In genomic region chr17:81428521-81428920, GRCh38 we compare ENCODE assay signal across 19 cellular contexts. TPM values are rescaled to one million over a fixed set of nuclear protein-coding genes. Genes with fewer than 3 reads are reported as not detected.
A peak's percentile ranks its signal among the peaks of the same experiment; 100 is the strongest.
DNase-seq lines count a peak whose midpoint lies in the region; ATAC-seq and TF ChIP-seq lines count a peak whose summit lies in the region.
"Had no signal": no experiment of that assay in that cellular context is flagged by ENCODE, and none has a peak within 500 bp of the region (broad histone marks: within the 10 kb centered on the region; RNA-seq: fewer than 3 reads in every experiment).

No MANE protein-coding gene starts in this region.

- H3K27ac Mint-ChIP-seq in naive thymus-derived CD4-positive, alpha-beta T cell = no peak overlapping the region
- no peak overlapping the region for H3K27ac Mint-ChIP-seq in stimulated activated memory B cell treated with anti-CD40 and anti-IgM and Interleukin-4, amounts not matched to agents 10 μg/mL and 1 μg/mL and 100 μg/mL, for 72 hours
- H3K27ac Mint-ChIP-seq: effector memory CD8-positive, alpha-beta T cell had no signal

- POLR2A ChIA-PET in A673 (lab: Charles Lee; ENCODE audit: low non-redundant PET) = no interaction called here
- POLR2A ChIA-PET in naive thymus-derived CD4-positive, alpha-beta T cell (lab: Charles Lee) = no interaction called here

- H3K9ac ChIP-seq in Loucy (ENCODE audit: low read depth, low read length, poor library complexity, severe bottlenecking) = peak overlapping the region; percentile 71

- BruUV-seq in A673 (replicated peaks; lab: Mats Ljungman, UMichigan) = no TSS peak

- DNase-seq in A673 (ENCODE audit: low spot score) = no peak
- DNase-seq in ascending aorta (ENCODE audit: low spot score in 2 of 2) = no peak
- no peak for DNase-seq in naive thymus-derived CD4-positive, alpha-beta T cell
- DNase-seq in NCI-H526 (lab: John Stamatoyannopoulos, UW) = no peak
- DNase-seq: activated CD4-positive, alpha-beta T cell treated with anti-CD3 and anti-CD28 coated beads for 4 hours; activated effector memory CD4-positive, alpha-beta T cell treated with anti-CD3 and anti-CD28 coated beads, Interleukin-2, amount 50 U/mL, for 16 hours; CD8-positive, alpha-beta memory T cell; central memory CD4-positive, alpha-beta T cell; islet precursor cell; stimulated activated CD4-positive, alpha-beta T cell treated with anti-CD3 and anti-CD28 coated beads, Interleukin-4, amount 100 ng/mL, for 1 hour had no signal

- no peaks in the 10 kb centered on the region for H3K9me3 Mint-ChIP-seq in naive thymus-derived CD4-positive, alpha-beta T cell
- no peaks in the 10 kb centered on the region for H3K9me3 Mint-ChIP-seq in stimulated activated memory B cell treated with anti-CD40 and anti-IgM and Interleukin-4, amounts not matched to agents 10 μg/mL and 1 μg/mL and 100 μg/mL, for 72 hours
- H3K9me3 Mint-ChIP-seq: CD8-positive, alpha-beta memory T cell; effector memory CD8-positive, alpha-beta T cell had no signal

- no peak overlapping the region for H2AFZ ChIP-seq in Loucy (ENCODE audit: low read length)
- H2AFZ ChIP-seq: hepatocyte had no signal

- H3K27me3 ChIP-seq in A673 (replicated peaks; ENCODE audit: insufficient read depth, low read depth, low read length, poor library complexity) (no peaks in the 10 kb centered on the region), Loucy (ENCODE audit: insufficient read depth, low read length, poor library complexity, severe bottlenecking) (no peaks in the 10 kb centered on the region), ascending aorta (no peaks in the 10 kb centered on the region)
- H3K27me3 ChIP-seq in naive thymus-derived CD4-positive, alpha-beta T cell (ENCODE audit: control insufficient read depth in 2 of 2, insufficient read depth in 2 of 2, low read length in 2 of 2) = peaks cover 6 to 14% of the 10 kb centered on the region in 2 donors
- H3K27me3 ChIP-seq: adrenal gland, hepatocyte had no signal

- H3F3A ChIP-seq in Loucy (ENCODE audit: low read depth) = peaks cover 12% of the 10 kb centered on the region

- TF ChIP-seq CTCF in A673 (conservative IDR thresholded peaks at IDR 0.05; ENCODE audit: low read depth, low read length) = no peak
- TF ChIP-seq CTCF in Loucy (conservative IDR thresholded peaks at IDR 0.05; ENCODE audit: low read length) = no peak
- TF ChIP-seq CTCF in ascending aorta (IDR thresholded peaks at IDR 0.05) = no peak

- peak overlapping the region in 4 of 10 donors; percentile 17 to 69 (median 43) for H3K4me3 Mint-ChIP-seq in naive thymus-derived CD4-positive, alpha-beta T cell
- H3K4me3 Mint-ChIP-seq in stimulated activated memory B cell treated with anti-CD40 and anti-IgM and Interleukin-4, amounts not matched to agents 10 μg/mL and 1 μg/mL and 100 μg/mL, for 72 hours = no peak overlapping the region

- no peaks in the 10 kb centered on the region for H3K36me3 ChIP-seq in A673 (ENCODE audit: insufficient read depth, low read length, poor library complexity, severe bottlenecking)
- H3K36me3 ChIP-seq in Loucy (ENCODE audit: insufficient read depth, low read length) = peaks cover 8% of the 10 kb centered on the region; the same call in 1 of the 2 replicates
- no peaks in the 10 kb centered on the region for H3K36me3 ChIP-seq in ascending aorta
- H3K36me3 ChIP-seq in naive thymus-derived CD4-positive, alpha-beta T cell (ENCODE audit: control insufficient read depth in 2 of 3, insufficient read depth in 3 of 3, low read length in 3 of 3) = no peaks in the 10 kb centered on the region
- H3K36me3 ChIP-seq: adrenal gland, HAP-1 had no signal

- H4K20me1 ChIP-seq in Loucy (ENCODE audit: insufficient read depth, low read length, poor library complexity, severe bottlenecking) = peaks cover 24% of the 10 kb centered on the region

- ATAC-seq in naive thymus-derived CD4-positive, alpha-beta T cell = peak; percentile 15
- no peak for ATAC-seq in HG03135 (IDR thresholded peaks at IDR 0.05; ENCODE audit: unreplicated experiment)
- ATAC-seq in stimulated activated memory B cell treated with anti-CD40 and anti-IgM and Interleukin-4, amounts not matched to agents 10 μg/mL and 1 μg/mL and 100 μg/mL, for 72 hours = no peak
- no peak for ATAC-seq in HG02938 (IDR thresholded peaks at IDR 0.05; ENCODE audit: unreplicated experiment)
- ATAC-seq: K562 had no signal

- H3K27ac ChIP-seq in A673 (ENCODE audit: low read depth, low read length, poor library complexity, severe bottlenecking) (peak overlapping the region; percentile 65), ascending aorta (peak overlapping the region; percentile 70 to 75)
- H3K27ac ChIP-seq in naive thymus-derived CD4-positive, alpha-beta T cell (ENCODE audit: low read depth, low read length) = no peak overlapping the region
- H3K27ac ChIP-seq: hepatocyte had no signal

- intact Hi-C loops in A673 (cut with micrococcal nuclease; ENCODE audit: unreplicated experiment) (no loop called here), ascending aorta (cut with DNase I) (loop anchor here (2.0 to 5.0 kb wide), 2 partner anchors 52 to 169 kb away; no protein-coding TSS in a partner anchor)
- intact Hi-C loops in naive thymus-derived CD4-positive, alpha-beta T cell (cut with micrococcal nuclease) = no loop called here

- no peaks in the 10 kb centered on the region for H3K9me2 ChIP-seq in Loucy (replicated peaks; ENCODE audit: low read depth, low read length)

- peak overlapping the region; percentile 20 for H3K4me2 ChIP-seq in Loucy (ENCODE audit: low read depth, low read length, poor library complexity, severe bottlenecking)

- peaks cover 42% of the 10 kb centered on the region for H3K4me1 ChIP-seq in A673 (ENCODE audit: insufficient read depth, low read length, poor library complexity, severe bottlenecking)
- peaks cover 22% of the 10 kb centered on the region for H3K4me1 ChIP-seq in Loucy (ENCODE audit: insufficient read depth, low read length, poor library complexity, severe bottlenecking)
- H3K4me1 ChIP-seq in ascending aorta = peaks cover 33 to 51% of the 10 kb centered on the region in 2 donors
- H3K4me1 ChIP-seq in naive thymus-derived CD4-positive, alpha-beta T cell (ENCODE audit: control insufficient read depth in 2 of 2, insufficient read depth in 2 of 2, low read length in 2 of 2) = peaks cover 0 to 25% of the 10 kb centered on the region in 2 donors
- H3K4me1 ChIP-seq: HAP-1 had no signal

- no peak overlapping the region for H3K4me3 ChIP-seq in A673 (ENCODE audit: low read depth, low read length, poor library complexity, severe bottlenecking)
- H3K4me3 ChIP-seq in Loucy (ENCODE audit: low read length, poor library complexity, severe bottlenecking) = no peak overlapping the region
- peak overlapping the region; percentile 19 to 50 for H3K4me3 ChIP-seq in ascending aorta
- no peak overlapping the region for H3K4me3 ChIP-seq in naive thymus-derived CD4-positive, alpha-beta T cell (ENCODE audit: low read length)
- H3K4me3 ChIP-seq: adrenal gland, HAP-1, hepatocyte, K562 had no signal

- H3K27me3 Mint-ChIP-seq in naive thymus-derived CD4-positive, alpha-beta T cell = peaks cover 4 to 15% (median 9%) of the 10 kb centered on the region in 5 donors
- peaks cover 41% of the 10 kb centered on the region for H3K27me3 Mint-ChIP-seq in stimulated activated memory B cell treated with anti-CD40 and anti-IgM and Interleukin-4, amounts not matched to agents 10 μg/mL and 1 μg/mL and 100 μg/mL, for 72 hours

- no peaks in the 10 kb centered on the region for H3K36me3 Mint-ChIP-seq in naive thymus-derived CD4-positive, alpha-beta T cell
- H3K36me3 Mint-ChIP-seq in stimulated activated memory B cell treated with anti-CD40 and anti-IgM and Interleukin-4, amounts not matched to agents 10 μg/mL and 1 μg/mL and 100 μg/mL, for 72 hours = no peaks in the 10 kb centered on the region
- H3K36me3 Mint-ChIP-seq: CD8-positive, alpha-beta memory T cell had no signal

- CTCF ChIA-PET in A673 (lab: Charles Lee) = no interaction called here
- CTCF ChIA-PET in naive thymus-derived CD4-positive, alpha-beta T cell (lab: Charles Lee) = interaction anchor here (1.0 kb wide), 1 partner anchor 137 kb away, joined by 3 read pairs; no protein-coding TSS in a partner anchor

- H3K4me1 Mint-ChIP-seq in naive thymus-derived CD4-positive, alpha-beta T cell = peaks cover 0 to 9% (median 5%) of the 10 kb centered on the region in 7 donors
- peaks cover 9% of the 10 kb centered on the region for H3K4me1 Mint-ChIP-seq in stimulated activated memory B cell treated with anti-CD40 and anti-IgM and Interleukin-4, amounts not matched to agents 10 μg/mL and 1 μg/mL and 100 μg/mL, for 72 hours

- peaks cover 84% of the 10 kb centered on the region for H3K79me2 ChIP-seq in Loucy (ENCODE audit: insufficient read depth, low read length)

- H3K9me3 ChIP-seq in A673 (ENCODE audit: low read depth, low read length, poor library complexity, severe bottlenecking) (no peaks in the 10 kb centered on the region), Loucy (ENCODE audit: insufficient read depth, low read depth, low read length) (no peaks in the 10 kb centered on the region), ascending aorta (no peaks in the 10 kb centered on the region)
- H3K9me3 ChIP-seq in naive thymus-derived CD4-positive, alpha-beta T cell (ENCODE audit: control insufficient read depth in 2 of 3, low read length in 3 of 3) = no peaks in the 10 kb centered on the region
- H3K9me3 ChIP-seq: adrenal gland, HAP-1 had no signal

RNA-seq across cellular contexts. Expression of gene BAHCC1, which starts 33.3 kb away (rescaled TPM):
- total RNA-seq in A673 (2021) = 74.2 and 80.6 TPM in 2 replicates
- 29.1 TPM for total RNA-seq in ascending aorta
- total RNA-seq in naive thymus-derived CD4-positive, alpha-beta T cell = 1 to 10 TPM in 1 of 5 experiments, under 1 TPM in 3, not detected in 1; 0.05 to 3.8 (median 0.68) TPM
- polyA plus RNA-seq in naive thymus-derived CD4-positive, alpha-beta T cell = not detected
- total RNA-seq: CD8-positive, alpha-beta memory T cell had no signal
- polyA plus RNA-seq: CD8-positive, alpha-beta memory T cell had no signal

Comparison
In these comparisons a context has a peak if more than half of its experiments do, and no peak if none do; other contexts are left out.
1. H3K4me3 ChIP-seq: peak in ascending aorta (2 of 2); none in A673 (single experiment), Loucy (single experiment) and naive thymus-derived CD4-positive, alpha-beta T cell (single experiment).